ENCODE assay signal across 11 cellular contexts in genomic region chr15:52683585-52683984, GRCh38. TPM values are rescaled to one million over a fixed set of nuclear protein-coding genes. Genes with fewer than 3 reads are reported as not detected.
A peak's percentile ranks its signal among the peaks of the same experiment; 100 is the strongest.
DNase-seq lines count a peak whose midpoint lies in the region; ATAC-seq and TF ChIP-seq lines count a peak whose summit lies in the region.
"Had no signal": no experiment of that assay in that cellular context is flagged by ENCODE, and none has a peak within 500 bp of the region (broad histone marks: within the 10 kb centered on the region; RNA-seq: fewer than 3 reads in every experiment).

No MANE protein-coding gene starts in this region.

- no peak overlapping the region for H3K4me2 ChIP-seq in GM23338

- peaks cover 29% of the 10 kb centered on the region for H3K4me1 ChIP-seq in CD4-positive, alpha-beta memory T cell (ENCODE audit: insufficient read depth, low read length)
- peaks cover 5% of the 10 kb centered on the region; the same call in 1 of the 2 replicates for H3K4me1 ChIP-seq in GM23338 (ENCODE audit: insufficient read depth)

- no peaks in the 10 kb centered on the region for H3K79me2 ChIP-seq in GM23338 (replicated peaks; ENCODE audit: insufficient read depth)

- peak overlapping the region in 7 of 8 donors; percentile 8 to 63 (median 42) for H3K4me3 Mint-ChIP-seq in CD4-positive, alpha-beta memory T cell
- H3K4me3 Mint-ChIP-seq in T-helper 17 cell (peak overlapping the region; percentile 74), GM23338 (no peak overlapping the region)

- no peaks in the 10 kb centered on the region for H3K9me2 ChIP-seq in GM23338 (ENCODE audit: insufficient read depth)

- H3K9me3 ChIP-seq in CD4-positive, alpha-beta memory T cell (ENCODE audit: control insufficient read depth in 1 of 2, low read length in 2 of 2) = no peaks in the 10 kb centered on the region
- no peaks in the 10 kb centered on the region for H3K9me3 ChIP-seq in T-helper 17 cell (ENCODE audit: control insufficient read depth, low read length, poor library complexity, severe bottlenecking)

- H3K27me3 ChIP-seq in CD4-positive, alpha-beta memory T cell (ENCODE audit: insufficient read depth, low read length) = no peaks in the 10 kb centered on the region
- H3K27me3 ChIP-seq in GM23338 (ENCODE audit: insufficient read depth) = no peaks in the 10 kb centered on the region

- peaks cover 0 to 4% (median 0%) of the 10 kb centered on the region in 8 donors for H3K9me3 Mint-ChIP-seq in CD4-positive, alpha-beta memory T cell
- no peaks in the 10 kb centered on the region for H3K9me3 Mint-ChIP-seq in GM23338

- POLR2A ChIA-PET in CD4-positive, alpha-beta memory T cell (lab: Charles Lee; ENCODE audit: partially characterized antibody) = interaction anchor here (0.8 to 4.1 kb wide), 5 partner anchors 8 to 48 kb away, joined by 3 to 22 read pairs (median 4); no protein-coding TSS in a partner anchor

- H4K20me1 ChIP-seq in GM23338 (replicated peaks; ENCODE audit: insufficient read depth) = no peaks in the 10 kb centered on the region

- H3K36me3 Mint-ChIP-seq in CD4-positive, alpha-beta memory T cell = peaks cover 0 to 7% of the 10 kb centered on the region in 2 donors
- H3K36me3 Mint-ChIP-seq in T-helper 17 cell (ENCODE audit: low read depth) (peaks cover 4% of the 10 kb centered on the region), GM23338 (ENCODE audit: low read depth) (no peaks in the 10 kb centered on the region)

- no peaks in the 10 kb centered on the region; the same call in 1 of the 2 replicates for H3F3A ChIP-seq in GM23338 (replicated peaks; ENCODE audit: low read depth)

- CTCF ChIA-PET in CD4-positive, alpha-beta memory T cell (lab: Charles Lee; ENCODE audit: partially characterized antibody) = interaction anchor here (6.6 kb wide), 1 partner anchor 49 kb away, joined by 62 read pairs; no protein-coding TSS in a partner anchor

- no peak for TF ChIP-seq CTCF in GM23338 (conservative IDR thresholded peaks at IDR 0.05; ENCODE audit: low read depth in 2 of 2)

- no peak overlapping the region for H3K4me3 ChIP-seq in CD4-positive, alpha-beta memory T cell (ENCODE audit: low read length in 2 of 2)
- no peak overlapping the region for H3K4me3 ChIP-seq in GM23338

- peak in 1 of 5 donors; percentile 3 for DNase-seq in CD4-positive, alpha-beta memory T cell
- DNase-seq in T-helper 17 cell (no peak), HK-2 (ENCODE audit: unreplicated experiment) (no peak), GM23338 (ENCODE audit: low spot score) (no peak)
- no peak for DNase-seq in stimulated activated CD4-positive, alpha-beta T cell treated with anti-CD3 and anti-CD28 coated beads, Interleukin-1b, Interleukin-23, amount 100 ng/mL, for 48 hours
- no peak for DNase-seq in activated CD4-positive, alpha-beta T cell treated with anti-CD3 and anti-CD28 coated beads for 48 hours
- DNase-seq: IMR-90, left colon had no signal

- H3K27ac Mint-ChIP-seq in CD4-positive, alpha-beta memory T cell = peak overlapping the region; percentile 65 to 90 (median 83)
- peak overlapping the region; percentile 99 for H3K27ac Mint-ChIP-seq in T-helper 17 cell
- H3K27ac Mint-ChIP-seq in GM23338 = no peak overlapping the region

- H3K4me1 Mint-ChIP-seq in CD4-positive, alpha-beta memory T cell = peaks cover 18 to 45% (median 22%) of the 10 kb centered on the region in 4 donors
- H3K4me1 Mint-ChIP-seq in T-helper 17 cell (peaks cover 24% of the 10 kb centered on the region), GM23338 (peaks cover 4% of the 10 kb centered on the region; the same call in 2 of the 3 replicates)

- no peak overlapping the region for H3K27ac ChIP-seq in CD4-positive, alpha-beta memory T cell (ENCODE audit: low read depth, low read length)
- H3K27ac ChIP-seq in GM23338 (ENCODE audit: low read depth) = no peak overlapping the region
- H3K27ac ChIP-seq: VCaP had no signal

- ATAC-seq in GM19397 (IDR thresholded peaks at IDR 0.05; ENCODE audit: unreplicated experiment) = peak; percentile 41
- ATAC-seq in HG03103 (IDR thresholded peaks at IDR 0.05; ENCODE audit: low read depth, unreplicated experiment) = peak; percentile 43
- ATAC-seq in T-helper 17 cell = no peak
- ATAC-seq in GM23338 = no peak
- ATAC-seq: left colon had no signal

- H3K36me3 ChIP-seq in CD4-positive, alpha-beta memory T cell (ENCODE audit: insufficient read depth, low read length) = no peaks in the 10 kb centered on the region
- H3K36me3 ChIP-seq in GM23338 (ENCODE audit: insufficient read depth) = no peaks in the 10 kb centered on the region

- intact Hi-C loops in CD4-positive, alpha-beta memory T cell (cut with micrococcal nuclease) = no loop called here

- H3K27me3 Mint-ChIP-seq in CD4-positive, alpha-beta memory T cell = no peaks in the 10 kb centered on the region
- H3K27me3 Mint-ChIP-seq in T-helper 17 cell (no peaks in the 10 kb centered on the region), GM23338 (ENCODE audit: insufficient read depth, low read depth, poor library complexity) (peaks cover 10% of the 10 kb centered on the region)

- no peak overlapping the region for H2AFZ ChIP-seq in GM23338

TF ChIP-seq in GM23338, 12 proteins besides CTCF, POLR2A, EP300 and RAD21 (continues in another document):
- TF ChIP-seq ZNF462 (CRISPR knock-in tag; IDR thresholded peaks at IDR 0.05) = no peak
- no peak for TF ChIP-seq EZH2 (IDR thresholded peaks at IDR 0.05; ENCODE audit: low read depth, unreplicated experiment)
- TF ChIP-seq JUNB (IDR thresholded peaks at IDR 0.05; ENCODE audit: unreplicated experiment) = no peak
- no peak for TF ChIP-seq NANOG (IDR thresholded peaks at IDR 0.05; ENCODE audit: borderline replicate concordance)

RNA-seq across cellular contexts. Expression of gene ATOSA, which starts 4.4 kb away (rescaled TPM):
- total RNA-seq in CD4-positive, alpha-beta memory T cell = 10 to 100 TPM; 95.6 to 97.1 TPM
- polyA plus RNA-seq in CD4-positive, alpha-beta memory T cell = 10 to 100 TPM; 12.7 to 13.7 TPM
- 100 to 1,000 TPM; 101 to 120 TPM for total RNA-seq in T-helper 17 cell
- 12.4 and 14.0 TPM in 2 replicates for total RNA-seq in GM23338 (2014; rRNA removed; shearing (Covaris generic))
- 6.2 and 7.5 TPM in 2 replicates for polyA plus RNA-seq in GM23338 (2016; fragmentation: Nextera tagmentation; extraction: Ambion mirVana)

Comparison
In these comparisons a context has a peak if more than half of its experiments do, and no peak if none do; other contexts are left out.
1. ATAC-seq: peak in GM19397 (single experiment) and HG03103 (single experiment); none in T-helper 17 cell (single experiment) and GM23338 (single experiment).